1 cellular context compared by ENCODE assay signal in genomic region chr19:50329146-50329925, GRCh38.
TF ChIP-seq lines count a peak whose summit lies in the region.

Gene KCNC3 (minus strand): TSS chr19:50329377. CDS start chr19:50329082, 295 bp downstream.

TF ChIP-seq in H1, 55 proteins besides CTCF, POLR2A, EP300 and RAD21 (continued from another document):
- TF ChIP-seq, protein P1, sequence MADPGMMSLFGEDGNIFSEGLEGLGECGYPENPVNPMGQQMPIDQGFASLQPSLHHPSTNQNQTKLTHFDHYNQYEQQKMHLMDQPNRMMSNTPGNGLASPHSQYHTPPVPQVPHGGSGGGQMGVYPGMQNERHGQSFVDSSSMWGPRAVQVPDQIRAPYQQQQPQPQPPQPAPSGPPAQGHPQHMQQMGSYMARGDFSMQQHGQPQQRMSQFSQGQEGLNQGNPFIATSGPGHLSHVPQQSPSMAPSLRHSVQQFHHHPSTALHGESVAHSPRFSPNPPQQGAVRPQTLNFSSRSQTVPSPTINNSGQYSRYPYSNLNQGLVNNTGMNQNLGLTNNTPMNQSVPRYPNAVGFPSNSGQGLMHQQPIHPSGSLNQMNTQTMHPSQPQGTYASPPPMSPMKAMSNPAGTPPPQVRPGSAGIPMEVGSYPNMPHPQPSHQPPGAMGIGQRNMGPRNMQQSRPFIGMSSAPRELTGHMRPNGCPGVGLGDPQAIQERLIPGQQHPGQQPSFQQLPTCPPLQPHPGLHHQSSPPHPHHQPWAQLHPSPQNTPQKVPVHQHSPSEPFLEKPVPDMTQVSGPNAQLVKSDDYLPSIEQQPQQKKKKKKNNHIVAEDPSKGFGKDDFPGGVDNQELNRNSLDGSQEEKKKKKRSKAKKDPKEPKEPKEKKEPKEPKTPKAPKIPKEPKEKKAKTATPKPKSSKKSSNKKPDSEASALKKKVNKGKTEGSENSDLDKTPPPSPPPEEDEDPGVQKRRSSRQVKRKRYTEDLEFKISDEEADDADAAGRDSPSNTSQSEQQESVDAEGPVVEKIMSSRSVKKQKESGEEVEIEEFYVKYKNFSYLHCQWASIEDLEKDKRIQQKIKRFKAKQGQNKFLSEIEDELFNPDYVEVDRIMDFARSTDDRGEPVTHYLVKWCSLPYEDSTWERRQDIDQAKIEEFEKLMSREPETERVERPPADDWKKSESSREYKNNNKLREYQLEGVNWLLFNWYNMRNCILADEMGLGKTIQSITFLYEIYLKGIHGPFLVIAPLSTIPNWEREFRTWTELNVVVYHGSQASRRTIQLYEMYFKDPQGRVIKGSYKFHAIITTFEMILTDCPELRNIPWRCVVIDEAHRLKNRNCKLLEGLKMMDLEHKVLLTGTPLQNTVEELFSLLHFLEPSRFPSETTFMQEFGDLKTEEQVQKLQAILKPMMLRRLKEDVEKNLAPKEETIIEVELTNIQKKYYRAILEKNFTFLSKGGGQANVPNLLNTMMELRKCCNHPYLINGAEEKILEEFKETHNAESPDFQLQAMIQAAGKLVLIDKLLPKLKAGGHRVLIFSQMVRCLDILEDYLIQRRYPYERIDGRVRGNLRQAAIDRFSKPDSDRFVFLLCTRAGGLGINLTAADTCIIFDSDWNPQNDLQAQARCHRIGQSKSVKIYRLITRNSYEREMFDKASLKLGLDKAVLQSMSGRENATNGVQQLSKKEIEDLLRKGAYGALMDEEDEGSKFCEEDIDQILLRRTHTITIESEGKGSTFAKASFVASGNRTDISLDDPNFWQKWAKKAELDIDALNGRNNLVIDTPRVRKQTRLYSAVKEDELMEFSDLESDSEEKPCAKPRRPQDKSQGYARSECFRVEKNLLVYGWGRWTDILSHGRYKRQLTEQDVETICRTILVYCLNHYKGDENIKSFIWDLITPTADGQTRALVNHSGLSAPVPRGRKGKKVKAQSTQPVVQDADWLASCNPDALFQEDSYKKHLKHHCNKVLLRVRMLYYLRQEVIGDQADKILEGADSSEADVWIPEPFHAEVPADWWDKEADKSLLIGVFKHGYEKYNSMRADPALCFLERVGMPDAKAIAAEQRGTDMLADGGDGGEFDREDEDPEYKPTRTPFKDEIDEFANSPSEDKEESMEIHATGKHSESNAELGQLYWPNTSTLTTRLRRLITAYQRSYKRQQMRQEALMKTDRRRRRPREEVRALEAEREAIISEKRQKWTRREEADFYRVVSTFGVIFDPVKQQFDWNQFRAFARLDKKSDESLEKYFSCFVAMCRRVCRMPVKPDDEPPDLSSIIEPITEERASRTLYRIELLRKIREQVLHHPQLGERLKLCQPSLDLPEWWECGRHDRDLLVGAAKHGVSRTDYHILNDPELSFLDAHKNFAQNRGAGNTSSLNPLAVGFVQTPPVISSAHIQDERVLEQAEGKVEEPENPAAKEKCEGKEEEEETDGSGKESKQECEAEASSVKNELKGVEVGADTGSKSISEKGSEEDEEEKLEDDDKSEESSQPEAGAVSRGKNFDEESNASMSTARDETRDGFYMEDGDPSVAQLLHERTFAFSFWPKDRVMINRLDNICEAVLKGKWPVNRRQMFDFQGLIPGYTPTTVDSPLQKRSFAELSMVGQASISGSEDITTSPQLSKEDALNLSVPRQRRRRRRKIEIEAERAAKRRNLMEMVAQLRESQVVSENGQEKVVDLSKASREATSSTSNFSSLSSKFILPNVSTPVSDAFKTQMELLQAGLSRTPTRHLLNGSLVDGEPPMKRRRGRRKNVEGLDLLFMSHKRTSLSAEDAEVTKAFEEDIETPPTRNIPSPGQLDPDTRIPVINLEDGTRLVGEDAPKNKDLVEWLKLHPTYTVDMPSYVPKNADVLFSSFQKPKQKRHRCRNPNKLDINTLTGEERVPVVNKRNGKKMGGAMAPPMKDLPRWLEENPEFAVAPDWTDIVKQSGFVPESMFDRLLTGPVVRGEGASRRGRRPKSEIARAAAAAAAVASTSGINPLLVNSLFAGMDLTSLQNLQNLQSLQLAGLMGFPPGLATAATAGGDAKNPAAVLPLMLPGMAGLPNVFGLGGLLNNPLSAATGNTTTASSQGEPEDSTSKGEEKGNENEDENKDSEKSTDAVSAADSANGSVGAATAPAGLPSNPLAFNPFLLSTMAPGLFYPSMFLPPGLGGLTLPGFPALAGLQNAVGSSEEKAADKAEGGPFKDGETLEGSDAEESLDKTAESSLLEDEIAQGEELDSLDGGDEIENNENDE (IDR thresholded peaks at IDR 0.05; ENCODE audit: insufficient replicate concordance, low read length) = no peak
- TF ChIP-seq POLR2AphosphoS5 (IDR thresholded peaks at IDR 0.05; ENCODE audit: low read depth, low read length) = peak; percentile 85
- no peak for TF ChIP-seq MAFK (IDR thresholded peaks at IDR 0.05; ENCODE audit: low read depth, low read length)
- peak; percentile 55; the same call in 1 of the 2 replicates for TF ChIP-seq KDM1A (IDR thresholded peaks at IDR 0.05; ENCODE audit: borderline replicate concordance, low read length)
- peak; percentile 21 for TF ChIP-seq ASH2L (IDR thresholded peaks at IDR 0.05; ENCODE audit: low read length)
- TF ChIP-seq, protein P2, sequence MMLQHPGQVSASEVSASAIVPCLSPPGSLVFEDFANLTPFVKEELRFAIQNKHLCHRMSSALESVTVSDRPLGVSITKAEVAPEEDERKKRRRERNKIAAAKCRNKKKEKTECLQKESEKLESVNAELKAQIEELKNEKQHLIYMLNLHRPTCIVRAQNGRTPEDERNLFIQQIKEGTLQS (IDR thresholded peaks at IDR 0.05; ENCODE audit: insufficient read depth, low read depth, low read length) = no peak
- TF ChIP-seq SAP30 (IDR thresholded peaks at IDR 0.05; ENCODE audit: insufficient read depth, insufficient replicate concordance, low read length) = no peak
- no peak for TF ChIP-seq CHD2 (IDR thresholded peaks at IDR 0.05; ENCODE audit: low read length)
- TF ChIP-seq TBP (IDR thresholded peaks at IDR 0.05; ENCODE audit: low read depth, low read length) = peak; percentile 90
- peak; percentile 81 for TF ChIP-seq TAF7 (optimal IDR thresholded peaks at IDR 0.05; ENCODE audit: borderline replicate concordance, low read depth, low read length)
- no peak for TF ChIP-seq SIRT6 (IDR thresholded peaks at IDR 0.05; ENCODE audit: low read length)
- no peak for TF ChIP-seq SIX5 (IDR thresholded peaks at IDR 0.05; ENCODE audit: low read depth, low read length)
- TF ChIP-seq SP4 (IDR thresholded peaks at IDR 0.05; ENCODE audit: low read length) = 0 out of 2 replicates have a peak, but pooled peaks have one; percentile 34
- peak; percentile 29 for TF ChIP-seq KDM4A (IDR thresholded peaks at IDR 0.05; ENCODE audit: low read depth, low read length, severe bottlenecking)
- TF ChIP-seq ZNF274 (IDR thresholded peaks at IDR 0.05; ENCODE audit: borderline replicate concordance, extremely low read depth, low read length) = no peak
- no peak for TF ChIP-seq CEBPB (IDR thresholded peaks at IDR 0.05; ENCODE audit: low read depth, low read length)
- no peak for TF ChIP-seq BCL11A (IDR thresholded peaks at IDR 0.05; ENCODE audit: low read depth in 2 of 2, low read length in 2 of 2)
- no peak for TF ChIP-seq SP2 (IDR thresholded peaks at IDR 0.05; ENCODE audit: low read length)
- TF ChIP-seq SP1 (IDR thresholded peaks at IDR 0.05; ENCODE audit: low read depth, low read length) = peak; percentile 69; the same call in 1 of the 2 replicates
- 0 out of 4 replicates have a peak, but pooled peaks of 1 of the 2 experiments have one; percentile 56 for TF ChIP-seq SIN3A (conservative IDR thresholded peaks at IDR 0.05 in 1 of 2, IDR thresholded peaks at IDR 0.05 in 1 of 2; ENCODE audit: low read depth in 1 of 2, low read length in 2 of 2)
- no peak for TF ChIP-seq RXRA (IDR thresholded peaks at IDR 0.05; ENCODE audit: insufficient read depth, low read depth, low read length)
- no peak for TF ChIP-seq MAX (IDR thresholded peaks at IDR 0.05)
- no peak for TF ChIP-seq BRCA1 (IDR thresholded peaks at IDR 0.05; ENCODE audit: low read depth, low read length)
- no peak for TF ChIP-seq NRF1 (IDR thresholded peaks at IDR 0.05; ENCODE audit: low read depth, low read length)
- TF ChIP-seq EZH2 (IDR thresholded peaks at IDR 0.05; ENCODE audit: low read depth, low read length, severe bottlenecking) = no peak
- no peak for TF ChIP-seq RNF2 (IDR thresholded peaks at IDR 0.05; ENCODE audit: borderline replicate concordance, low read depth, low read length, missing control alignments, poor library complexity, severe bottlenecking)
- peak; percentile 85 for TF ChIP-seq TAF1 (IDR thresholded peaks at IDR 0.05; ENCODE audit: low read depth, low read length)
